Comparison of ENCODE assay signal across 1 cellular context in genomic region chr9:137277329-137278041, GRCh38.
TF ChIP-seq lines count a peak whose summit lies in the region.

Gene TOR4A (plus strand): TSS chr9:137277726. CDS start chr9:137278690, 964 bp downstream.

TF ChIP-seq in HepG2, 621 proteins besides CTCF, POLR2A, EP300 and RAD21 (continued from another document and continues in another):
- TF ChIP-seq, protein P1, sequence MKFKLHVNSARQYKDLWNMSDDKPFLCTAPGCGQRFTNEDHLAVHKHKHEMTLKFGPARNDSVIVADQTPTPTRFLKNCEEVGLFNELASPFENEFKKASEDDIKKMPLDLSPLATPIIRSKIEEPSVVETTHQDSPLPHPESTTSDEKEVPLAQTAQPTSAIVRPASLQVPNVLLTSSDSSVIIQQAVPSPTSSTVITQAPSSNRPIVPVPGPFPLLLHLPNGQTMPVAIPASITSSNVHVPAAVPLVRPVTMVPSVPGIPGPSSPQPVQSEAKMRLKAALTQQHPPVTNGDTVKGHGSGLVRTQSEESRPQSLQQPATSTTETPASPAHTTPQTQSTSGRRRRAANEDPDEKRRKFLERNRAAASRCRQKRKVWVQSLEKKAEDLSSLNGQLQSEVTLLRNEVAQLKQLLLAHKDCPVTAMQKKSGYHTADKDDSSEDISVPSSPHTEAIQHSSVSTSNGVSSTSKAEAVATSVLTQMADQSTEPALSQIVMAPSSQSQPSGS (CRISPR knock-in tag; IDR thresholded peaks at IDR 0.05): peak; percentile 65
- TF ChIP-seq, protein P2, sequence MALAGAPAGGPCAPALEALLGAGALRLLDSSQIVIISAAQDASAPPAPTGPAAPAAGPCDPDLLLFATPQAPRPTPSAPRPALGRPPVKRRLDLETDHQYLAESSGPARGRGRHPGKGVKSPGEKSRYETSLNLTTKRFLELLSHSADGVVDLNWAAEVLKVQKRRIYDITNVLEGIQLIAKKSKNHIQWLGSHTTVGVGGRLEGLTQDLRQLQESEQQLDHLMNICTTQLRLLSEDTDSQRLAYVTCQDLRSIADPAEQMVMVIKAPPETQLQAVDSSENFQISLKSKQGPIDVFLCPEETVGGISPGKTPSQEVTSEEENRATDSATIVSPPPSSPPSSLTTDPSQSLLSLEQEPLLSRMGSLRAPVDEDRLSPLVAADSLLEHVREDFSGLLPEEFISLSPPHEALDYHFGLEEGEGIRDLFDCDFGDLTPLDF (CRISPR knock-in tag; IDR thresholded peaks at IDR 0.05): peak; percentile 58; the same call in 1 of the 2 replicates
- TF ChIP-seq GABPB1 (CRISPR knock-in tag; IDR thresholded peaks at IDR 0.05) (peak; percentile 91), ZMAT5 (CRISPR knock-in tag; IDR thresholded peaks at IDR 0.05; ENCODE audit: borderline replicate concordance, low read depth) (no peak), SCMH1 (CRISPR knock-in tag; IDR thresholded peaks at IDR 0.05; ENCODE audit: borderline replicate concordance) (no peak), NRL (CRISPR knock-in tag; IDR thresholded peaks at IDR 0.05; ENCODE audit: borderline replicate concordance) (0 out of 2 replicates have a peak, but pooled peaks have one; percentile 32), KDM2A (CRISPR knock-in tag; IDR thresholded peaks at IDR 0.05; ENCODE audit: borderline replicate concordance, low read depth) (peak; percentile 94), KLF13 (CRISPR knock-in tag; IDR thresholded peaks at IDR 0.05) (0 out of 2 replicates have a peak, but pooled peaks have one; percentile 34), SALL2 (CRISPR knock-in tag; IDR thresholded peaks at IDR 0.05) (peak; percentile 56; the same call in 1 of the 2 replicates), ZBTB7B (CRISPR knock-in tag; IDR thresholded peaks at IDR 0.05) (peak; percentile 66), ZNF160 (CRISPR knock-in tag; IDR thresholded peaks at IDR 0.05) (peak; percentile 87), CBX5 (CRISPR knock-in tag; IDR thresholded peaks at IDR 0.05; ENCODE audit: borderline replicate concordance) (peak; percentile 43; the same call in 1 of the 2 replicates), NAIF1 (CRISPR knock-in tag; IDR thresholded peaks at IDR 0.05; ENCODE audit: borderline replicate concordance) (peak; percentile 46; the same call in 1 of the 2 replicates), ZNF501 (CRISPR knock-in tag; IDR thresholded peaks at IDR 0.05) (peak; percentile 84), CERS6 (CRISPR knock-in tag; IDR thresholded peaks at IDR 0.05) (no peak), SRSF1 (optimal IDR thresholded peaks at IDR 0.05; ENCODE audit: low read depth, low read length) (peak; percentile 86), ZNF777 (CRISPR knock-in tag; IDR thresholded peaks at IDR 0.05) (peak; percentile 65), HCFC1 (IDR thresholded peaks at IDR 0.05; ENCODE audit: low read depth, low read length) (no peak; the same call in 1 of the 2 replicates), SOX5 (CRISPR knock-in tag; IDR thresholded peaks at IDR 0.05; ENCODE audit: borderline replicate concordance) (peak; percentile 56; the same call in 1 of the 2 replicates), ESRRA (CRISPR knock-in tag; IDR thresholded peaks at IDR 0.05; ENCODE audit: low read depth) (peak; percentile 18; the same call in 1 of the 2 replicates), ZSCAN20 (CRISPR knock-in tag; IDR thresholded peaks at IDR 0.05; ENCODE audit: borderline replicate concordance) (peak; percentile 21), ZNF724P (CRISPR knock-in tag; IDR thresholded peaks at IDR 0.05; ENCODE audit: borderline replicate concordance) (0 out of 2 replicates have a peak, but pooled peaks have one; percentile 25), ZNF569 (CRISPR knock-in tag; IDR thresholded peaks at IDR 0.05; ENCODE audit: borderline replicate concordance) (no peak), ZNF83 (CRISPR knock-in tag; IDR thresholded peaks at IDR 0.05; ENCODE audit: borderline replicate concordance) (no peak), ZNF205 (CRISPR knock-in tag; IDR thresholded peaks at IDR 0.05) (peak; percentile 35), ISL2 (CRISPR knock-in tag; IDR thresholded peaks at IDR 0.05) (0 out of 2 replicates have a peak, but pooled peaks have one; percentile 35), ZNF292 (CRISPR knock-in tag; IDR thresholded peaks at IDR 0.05; ENCODE audit: borderline replicate concordance, low read depth) (peak; percentile 64; the same call in 1 of the 2 replicates), MBD4 (IDR thresholded peaks at IDR 0.05; ENCODE audit: borderline replicate concordance, low read length) (no peak), BRCA1 (CRISPR knock-in tag; IDR thresholded peaks at IDR 0.05) (peak; percentile 50; the same call in 1 of the 2 replicates), TAF15 (IDR thresholded peaks at IDR 0.05; ENCODE audit: low read depth, low read length, poor library complexity, severe bottlenecking) (no peak), KLF9 (CRISPR knock-in tag; IDR thresholded peaks at IDR 0.05; ENCODE audit: low read depth) (0 out of 2 replicates have a peak, but pooled peaks have one; percentile 68)
- TF ChIP-seq, protein P3, sequence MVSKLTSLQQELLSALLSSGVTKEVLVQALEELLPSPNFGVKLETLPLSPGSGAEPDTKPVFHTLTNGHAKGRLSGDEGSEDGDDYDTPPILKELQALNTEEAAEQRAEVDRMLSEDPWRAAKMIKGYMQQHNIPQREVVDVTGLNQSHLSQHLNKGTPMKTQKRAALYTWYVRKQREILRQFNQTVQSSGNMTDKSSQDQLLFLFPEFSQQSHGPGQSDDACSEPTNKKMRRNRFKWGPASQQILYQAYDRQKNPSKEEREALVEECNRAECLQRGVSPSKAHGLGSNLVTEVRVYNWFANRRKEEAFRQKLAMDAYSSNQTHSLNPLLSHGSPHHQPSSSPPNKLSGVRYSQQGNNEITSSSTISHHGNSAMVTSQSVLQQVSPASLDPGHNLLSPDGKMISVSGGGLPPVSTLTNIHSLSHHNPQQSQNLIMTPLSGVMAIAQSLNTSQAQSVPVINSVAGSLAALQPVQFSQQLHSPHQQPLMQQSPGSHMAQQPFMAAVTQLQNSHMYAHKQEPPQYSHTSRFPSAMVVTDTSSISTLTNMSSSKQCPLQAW (CRISPR knock-in tag; IDR thresholded peaks at IDR 0.05): peak; percentile 71; the same call in 1 of the 2 replicates
- TF ChIP-seq, protein P4, sequence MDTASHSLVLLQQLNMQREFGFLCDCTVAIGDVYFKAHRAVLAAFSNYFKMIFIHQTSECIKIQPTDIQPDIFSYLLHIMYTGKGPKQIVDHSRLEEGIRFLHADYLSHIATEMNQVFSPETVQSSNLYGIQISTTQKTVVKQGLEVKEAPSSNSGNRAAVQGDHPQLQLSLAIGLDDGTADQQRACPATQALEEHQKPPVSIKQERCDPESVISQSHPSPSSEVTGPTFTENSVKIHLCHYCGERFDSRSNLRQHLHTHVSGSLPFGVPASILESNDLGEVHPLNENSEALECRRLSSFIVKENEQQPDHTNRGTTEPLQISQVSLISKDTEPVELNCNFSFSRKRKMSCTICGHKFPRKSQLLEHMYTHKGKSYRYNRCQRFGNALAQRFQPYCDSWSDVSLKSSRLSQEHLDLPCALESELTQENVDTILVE (CRISPR knock-in tag; IDR thresholded peaks at IDR 0.05): peak; percentile 69
- TF ChIP-seq, protein P5, sequence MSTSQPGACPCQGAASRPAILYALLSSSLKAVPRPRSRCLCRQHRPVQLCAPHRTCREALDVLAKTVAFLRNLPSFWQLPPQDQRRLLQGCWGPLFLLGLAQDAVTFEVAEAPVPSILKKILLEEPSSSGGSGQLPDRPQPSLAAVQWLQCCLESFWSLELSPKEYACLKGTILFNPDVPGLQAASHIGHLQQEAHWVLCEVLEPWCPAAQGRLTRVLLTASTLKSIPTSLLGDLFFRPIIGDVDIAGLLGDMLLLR (CRISPR knock-in tag; IDR thresholded peaks at IDR 0.05): no peak
- TF ChIP-seq, protein P6, sequence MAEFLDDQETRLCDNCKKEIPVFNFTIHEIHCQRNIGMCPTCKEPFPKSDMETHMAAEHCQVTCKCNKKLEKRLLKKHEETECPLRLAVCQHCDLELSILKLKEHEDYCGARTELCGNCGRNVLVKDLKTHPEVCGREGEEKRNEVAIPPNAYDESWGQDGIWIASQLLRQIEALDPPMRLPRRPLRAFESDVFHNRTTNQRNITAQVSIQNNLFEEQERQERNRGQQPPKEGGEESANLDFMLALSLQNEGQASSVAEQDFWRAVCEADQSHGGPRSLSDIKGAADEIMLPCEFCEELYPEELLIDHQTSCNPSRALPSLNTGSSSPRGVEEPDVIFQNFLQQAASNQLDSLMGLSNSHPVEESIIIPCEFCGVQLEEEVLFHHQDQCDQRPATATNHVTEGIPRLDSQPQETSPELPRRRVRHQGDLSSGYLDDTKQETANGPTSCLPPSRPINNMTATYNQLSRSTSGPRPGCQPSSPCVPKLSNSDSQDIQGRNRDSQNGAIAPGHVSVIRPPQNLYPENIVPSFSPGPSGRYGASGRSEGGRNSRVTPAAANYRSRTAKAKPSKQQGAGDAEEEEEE (CRISPR knock-in tag; IDR thresholded peaks at IDR 0.05; ENCODE audit: borderline replicate concordance): peak; percentile 73; the same call in 1 of the 2 replicates
- TF ChIP-seq, protein P7, sequence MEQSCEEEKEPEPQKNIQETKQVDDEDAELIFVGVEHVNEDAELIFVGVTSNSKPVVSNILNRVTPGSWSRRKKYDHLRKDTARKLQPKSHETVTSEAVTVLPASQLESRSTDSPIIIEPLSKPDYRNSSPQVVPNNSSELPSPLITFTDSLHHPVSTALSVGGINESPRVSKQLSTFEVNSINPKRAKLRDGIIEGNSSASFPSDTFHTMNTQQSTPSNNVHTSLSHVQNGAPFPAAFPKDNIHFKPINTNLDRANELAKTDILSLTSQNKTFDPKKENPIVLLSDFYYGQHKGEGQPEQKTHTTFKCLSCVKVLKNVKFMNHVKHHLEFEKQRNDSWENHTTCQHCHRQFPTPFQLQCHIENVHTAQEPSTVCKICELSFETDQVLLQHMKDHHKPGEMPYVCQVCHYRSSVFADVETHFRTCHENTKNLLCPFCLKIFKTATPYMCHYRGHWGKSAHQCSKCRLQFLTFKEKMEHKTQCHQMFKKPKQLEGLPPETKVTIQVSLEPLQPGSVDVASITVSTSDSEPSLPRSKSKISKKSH (CRISPR knock-in tag; IDR thresholded peaks at IDR 0.05; ENCODE audit: borderline replicate concordance): no peak
- TF ChIP-seq, protein P8, sequence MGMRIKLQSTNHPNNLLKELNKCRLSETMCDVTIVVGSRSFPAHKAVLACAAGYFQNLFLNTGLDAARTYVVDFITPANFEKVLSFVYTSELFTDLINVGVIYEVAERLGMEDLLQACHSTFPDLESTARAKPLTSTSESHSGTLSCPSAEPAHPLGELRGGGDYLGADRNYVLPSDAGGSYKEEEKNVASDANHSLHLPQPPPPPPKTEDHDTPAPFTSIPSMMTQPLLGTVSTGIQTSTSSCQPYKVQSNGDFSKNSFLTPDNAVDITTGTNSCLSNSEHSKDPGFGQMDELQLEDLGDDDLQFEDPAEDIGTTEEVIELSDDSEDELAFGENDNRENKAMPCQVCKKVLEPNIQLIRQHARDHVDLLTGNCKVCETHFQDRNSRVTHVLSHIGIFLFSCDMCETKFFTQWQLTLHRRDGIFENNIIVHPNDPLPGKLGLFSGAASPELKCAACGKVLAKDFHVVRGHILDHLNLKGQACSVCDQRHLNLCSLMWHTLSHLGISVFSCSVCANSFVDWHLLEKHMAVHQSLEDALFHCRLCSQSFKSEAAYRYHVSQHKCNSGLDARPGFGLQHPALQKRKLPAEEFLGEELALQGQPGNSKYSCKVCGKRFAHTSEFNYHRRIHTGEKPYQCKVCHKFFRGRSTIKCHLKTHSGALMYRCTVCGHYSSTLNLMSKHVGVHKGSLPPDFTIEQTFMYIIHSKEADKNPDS (CRISPR knock-in tag; IDR thresholded peaks at IDR 0.05): 0 out of 2 replicates have a peak, but pooled peaks have one; percentile 68
- TF ChIP-seq, protein P9, sequence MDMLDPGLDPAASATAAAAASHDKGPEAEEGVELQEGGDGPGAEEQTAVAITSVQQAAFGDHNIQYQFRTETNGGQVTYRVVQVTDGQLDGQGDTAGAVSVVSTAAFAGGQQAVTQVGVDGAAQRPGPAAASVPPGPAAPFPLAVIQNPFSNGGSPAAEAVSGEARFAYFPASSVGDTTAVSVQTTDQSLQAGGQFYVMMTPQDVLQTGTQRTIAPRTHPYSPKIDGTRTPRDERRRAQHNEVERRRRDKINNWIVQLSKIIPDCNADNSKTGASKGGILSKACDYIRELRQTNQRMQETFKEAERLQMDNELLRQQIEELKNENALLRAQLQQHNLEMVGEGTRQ (IDR thresholded peaks at IDR 0.05; ENCODE audit: low read depth, low read length): no peak
- TF ChIP-seq, protein P9 (CRISPR knock-in tag; IDR thresholded peaks at IDR 0.05; ENCODE audit: borderline replicate concordance): 0 out of 2 replicates have a peak, but pooled peaks have one; percentile 41
